Comparison of ENCODE assay signal across 31 cellular contexts in genomic region chr16:12853972-12854371, GRCh38. TPM values are rescaled to one million over a fixed set of nuclear protein-coding genes. Genes with fewer than 3 reads are reported as not detected.
"Had no signal": no experiment of that assay in that cellular context is flagged by ENCODE, and none has a peak within 500 bp of the region (broad histone marks: within the 10 kb centered on the region; RNA-seq: fewer than 3 reads in every experiment).

No MANE protein-coding gene starts in this region.

- H3K27ac Mint-ChIP-seq: natural killer cell; nephron; neural progenitor cell; progenitor cell of endocrine pancreas; stimulated activated memory B cell treated with anti-CD40 and anti-IgM and Interleukin-4, amounts not matched to agents 10 μg/mL and 1 μg/mL and 100 μg/mL, for 72 hours; stimulated activated naive CD8-positive, alpha-beta T cell treated with anti-CD3 and anti-CD28 coated beads, Interleukin-15, amount 100 ng/mL, for 72 hours; type B pancreatic cell had no signal

- H3K9me3 Mint-ChIP-seq: natural killer cell, type B pancreatic cell had no signal

- H3K27ac ChIP-seq: neural progenitor cell, ovary, parathyroid adenoma, psoas muscle, skin epidermis, spleen, suprapubic skin, testis, tibial artery, transverse colon, upper lobe of right lung, uterus had no signal

- H3K4me3 ChIP-seq: neural progenitor cell, ovary, psoas muscle, skin epidermis, smooth muscle cell, spleen, suprapubic skin, testis, tibial artery, transverse colon, upper lobe of right lung, uterus had no signal

- H2AFZ ChIP-seq: neural progenitor cell, parathyroid adenoma had no signal

- H3K4me3 Mint-ChIP-seq: natural killer cell; nephron; neural progenitor cell; stimulated activated memory B cell treated with anti-CD40 and anti-IgM and Interleukin-4, amounts not matched to agents 10 μg/mL and 1 μg/mL and 100 μg/mL, for 72 hours; stimulated activated naive CD8-positive, alpha-beta T cell treated with anti-CD3 and anti-CD28 coated beads, Interleukin-15, amount 100 ng/mL, for 72 hours; type B pancreatic cell had no signal

- H3K27me3 ChIP-seq: neural progenitor cell, ovary, suprapubic skin, testis, tibial artery, transverse colon, upper lobe of right lung, uterus had no signal

- H3K9me3 ChIP-seq: ovary, suprapubic skin, testis, transverse colon, upper lobe of right lung, uterus had no signal

- H3K36me3 Mint-ChIP-seq: natural killer cell; neural progenitor cell; stimulated activated memory B cell treated with anti-CD40 and anti-IgM and Interleukin-4, amounts not matched to agents 10 μg/mL and 1 μg/mL and 100 μg/mL, for 72 hours; type B pancreatic cell had no signal

- H3K9ac ChIP-seq: neural progenitor cell, parathyroid adenoma had no signal

- H3K4me1 ChIP-seq: neural progenitor cell, parathyroid adenoma, psoas muscle, spleen, suprapubic skin, testis, tibial artery, transverse colon, upper lobe of right lung, uterus had no signal

- H3K27me3 Mint-ChIP-seq: progenitor cell of endocrine pancreas had no signal

- DNase-seq: natural killer cell; occipital lobe; ovary; posterior cingulate gyrus; psoas muscle; right cardiac atrium; spleen; stimulated activated CD4-positive, alpha-beta T cell treated with anti-CD3 and anti-CD28 coated beads, Interleukin-12 subunit alpha, Interleukin-12 subunit beta, amount 100 ng/mL, for 4 hours; stimulated activated CD4-positive, alpha-beta T cell treated with anti-CD3 and anti-CD28 coated beads, Interleukin-1b, Interleukin-23, amount 100 ng/mL, for 48 hours; stimulated activated CD4-positive, alpha-beta T cell treated with anti-CD3 and anti-CD28 coated beads, Interleukin-4, amount 100 ng/mL, for 1 hour; stimulated activated CD4-positive, alpha-beta T cell treated with anti-CD3 and anti-CD28 coated beads, Interleukin-4, amount 100 ng/mL, for 4 hours; stimulated activated CD8-positive, alpha-beta memory T cell treated with anti-CD3 and anti-CD28 coated beads, Interleukin-4, amount 100 ng/mL, for 48 hours; stimulated activated naive CD4-positive, alpha-beta T cell; stimulated activated naive CD8-positive, alpha-beta T cell treated with anti-CD3 and anti-CD28 coated beads, Interleukin-15, amount 100 ng/mL, for 72 hours; stimulated activated naive CD8-positive, alpha-beta T cell treated with anti-CD3 and anti-CD28 coated beads, Interleukin-15, Interleukin-2, amounts not matched to agents 100 U/mL and 50 U/mL, for 24 hours; substantia nigra; testis; tibial artery; transverse colon; upper lobe of right lung; uterus had no signal

- H3K4me2 ChIP-seq: neural progenitor cell, smooth muscle cell had no signal

- ATAC-seq: natural killer cell; psoas muscle; right cardiac atrium; sciatic nerve; stimulated activated memory B cell treated with anti-CD40 and anti-IgM and Interleukin-4, amounts not matched to agents 10 μg/mL and 1 μg/mL and 100 μg/mL, for 72 hours; stimulated activated naive CD8-positive, alpha-beta T cell treated with anti-CD3 and anti-CD28 coated beads, Interleukin-15, amount 100 ng/mL, for 72 hours; stimulated activated naive CD8-positive, alpha-beta T cell treated with anti-CD3 and anti-CD28 coated beads, Interleukin-15, Interleukin-2, amounts not matched to agents 100 U/mL and 50 U/mL, for 24 hours; upper lobe of right lung had no signal

- H3K79me2 ChIP-seq: parathyroid adenoma had no signal

- H3K4me1 Mint-ChIP-seq: natural killer cell; nephron; neural progenitor cell; stimulated activated memory B cell treated with anti-CD40 and anti-IgM and Interleukin-4, amounts not matched to agents 10 μg/mL and 1 μg/mL and 100 μg/mL, for 72 hours; stimulated activated naive CD8-positive, alpha-beta T cell treated with anti-CD3 and anti-CD28 coated beads, Interleukin-15, amount 100 ng/mL, for 72 hours had no signal

- H3K36me3 ChIP-seq: neural progenitor cell, ovary, spleen, suprapubic skin, tibial artery, transverse colon, upper lobe of right lung, uterus had no signal

RNA-seq across cellular contexts. Expression of gene SHISA9, which starts 47.4 kb away (rescaled TPM):
- total RNA-seq: upper lobe of right lung had no signal
- polyA plus RNA-seq: smooth muscle cell had no signal
